Comparison of ENCODE assay signal across 1 cellular context in genomic region chr20:50284811-50285375, GRCh38.
TF ChIP-seq lines count a peak whose summit lies in the region.

No MANE protein-coding gene starts in this region.

TF ChIP-seq in H1, 55 proteins besides CTCF, POLR2A, EP300 and RAD21 (continued from another document):
- no peak for TF ChIP-seq FOSL1 (IDR thresholded peaks at IDR 0.05; ENCODE audit: insufficient read depth, low read depth, low read length)
- TF ChIP-seq EGR1 (IDR thresholded peaks at IDR 0.05; ENCODE audit: borderline replicate concordance, low read depth, low read length) = no peak
- no peak for TF ChIP-seq CEBPB (IDR thresholded peaks at IDR 0.05; ENCODE audit: low read depth, low read length)
- TF ChIP-seq YY1 (IDR thresholded peaks at IDR 0.05; ENCODE audit: low read depth, low read length) = no peak
- no peak for TF ChIP-seq NANOG (IDR thresholded peaks at IDR 0.05; ENCODE audit: insufficient read depth, low read depth, low read length, poor library complexity, severe bottlenecking)
- no peak for TF ChIP-seq USF2 (IDR thresholded peaks at IDR 0.05; ENCODE audit: low read length)
- no peak for TF ChIP-seq MAFK (IDR thresholded peaks at IDR 0.05; ENCODE audit: low read depth, low read length)
- TF ChIP-seq RFX5 (IDR thresholded peaks at IDR 0.05; ENCODE audit: borderline replicate concordance, low read depth, low read length) = no peak
